ENCODE assay signal across 13 cellular contexts in genomic region chr7:2209961-2210323, GRCh38. TPM values are rescaled to one million over a fixed set of nuclear protein-coding genes. Genes with fewer than 3 reads are reported as not detected.
DNase-seq lines count a peak whose midpoint lies in the region; ATAC-seq and TF ChIP-seq lines count a peak whose summit lies in the region.
"Had no signal": no experiment of that assay in that cellular context is flagged by ENCODE, and none has a peak within 500 bp of the region (broad histone marks: within the 10 kb centered on the region; RNA-seq: fewer than 3 reads in every experiment).

No MANE protein-coding gene starts in this region.

- no peaks in the 10 kb centered on the region for H3K27me3 Mint-ChIP-seq in stimulated activated naive CD8-positive, alpha-beta T cell treated with anti-CD3 and anti-CD28 coated beads, Interleukin-15, Interleukin-2, amounts not matched to agents 100 ng/mL and 50 ng/mL, for 24 hours
- no peaks in the 10 kb centered on the region for H3K27me3 Mint-ChIP-seq in endodermal cell (ENCODE audit: insufficient read depth)
- no peaks in the 10 kb centered on the region for H3K27me3 Mint-ChIP-seq in activated naive CD4-positive, alpha-beta T cell treated with anti-CD3 and anti-CD28 coated beads for 36 hours (ENCODE audit: low read depth)
- H3K27me3 Mint-ChIP-seq: CD4-positive, alpha-beta memory T cell; natural killer cell treated with Interleukin-12 subunit alpha and Interleukin-12 subunit beta and Interleukin-15 and Interleukin-18, amount 100 ng/mL, for 72 hours had no signal

- no peak overlapping the region for H3K4me3 Mint-ChIP-seq in stimulated activated naive CD8-positive, alpha-beta T cell treated with anti-CD3 and anti-CD28 coated beads, Interleukin-15, Interleukin-2, amounts not matched to agents 100 ng/mL and 50 ng/mL, for 24 hours
- H3K4me3 Mint-ChIP-seq in endodermal cell: no peak overlapping the region
- no peak overlapping the region for H3K4me3 Mint-ChIP-seq in activated naive CD4-positive, alpha-beta T cell treated with anti-CD3 and anti-CD28 coated beads for 36 hours
- H3K4me3 Mint-ChIP-seq: CD4-positive, alpha-beta memory T cell; mesothelial cell of epicardium; natural killer cell treated with Interleukin-12 subunit alpha and Interleukin-12 subunit beta and Interleukin-15 and Interleukin-18, amount 100 ng/mL, for 72 hours had no signal

- intact Hi-C loops in activated naive CD4-positive, alpha-beta T cell treated with anti-CD3 and anti-CD28 coated beads for 36 hours (cut with micrococcal nuclease): no loop called here

- H3K9me3 ChIP-seq in endodermal cell (ENCODE audit: control insufficient read depth, low read length): no peaks in the 10 kb centered on the region
- H3K9me3 ChIP-seq: ascending aorta, gastroesophageal sphincter had no signal

- H3K27me3 ChIP-seq in endodermal cell (ENCODE audit: control insufficient read depth, insufficient read depth, low read length, poor library complexity, severe bottlenecking): no peaks in the 10 kb centered on the region
- H3K27me3 ChIP-seq: ascending aorta, gastroesophageal sphincter had no signal

- no peaks in the 10 kb centered on the region for H3K4me1 ChIP-seq in endodermal cell (ENCODE audit: control insufficient read depth, insufficient read depth, low read length)

- H3K36me3 ChIP-seq in endodermal cell (ENCODE audit: control insufficient read depth, insufficient read depth, low read length): peaks cover 53% of the 10 kb centered on the region

- H3K4me1 Mint-ChIP-seq in stimulated activated naive CD8-positive, alpha-beta T cell treated with anti-CD3 and anti-CD28 coated beads, Interleukin-15, Interleukin-2, amounts not matched to agents 100 ng/mL and 50 ng/mL, for 24 hours (ENCODE audit: low read depth): peaks cover 8% of the 10 kb centered on the region
- no peaks in the 10 kb centered on the region for H3K4me1 Mint-ChIP-seq in endodermal cell
- H3K4me1 Mint-ChIP-seq in activated naive CD4-positive, alpha-beta T cell treated with anti-CD3 and anti-CD28 coated beads for 36 hours (ENCODE audit: low read depth): no peaks in the 10 kb centered on the region

- H3K9ac ChIP-seq in endodermal cell (ENCODE audit: extremely low read depth, low read length, poor library complexity, severe bottlenecking): no peak overlapping the region

- CTCF ChIA-PET in activated naive CD4-positive, alpha-beta T cell treated with anti-CD3 and anti-CD28 coated beads for 36 hours (lab: Charles Lee): no interaction called here

- ATAC-seq in stimulated activated naive CD8-positive, alpha-beta T cell treated with anti-CD3 and anti-CD28 coated beads, Interleukin-15, Interleukin-2, amounts not matched to agents 100 U/mL and 50 U/mL, for 24 hours: no peak
- ATAC-seq in HG02885 (IDR thresholded peaks at IDR 0.05; ENCODE audit: poor library complexity, unreplicated experiment): peak; percentile 21

- WGBS in endodermal cell (ENCODE audit: insufficient coverage in 1 of 2, insufficient read length in 1 of 2), 2 experiments: 92 to 98% methylated on average over 7 to 8 of the region's 8 CpGs

- H3K27ac ChIP-seq in endodermal cell (ENCODE audit: low read depth, low read length): no peak overlapping the region
- H3K27ac ChIP-seq: ascending aorta, gastroesophageal sphincter had no signal

- no peak overlapping the region for H3K4me3 ChIP-seq in endodermal cell (ENCODE audit: low read length)
- H3K4me3 ChIP-seq: ascending aorta, gastroesophageal sphincter had no signal

- no peaks in the 10 kb centered on the region for H3K9me3 Mint-ChIP-seq in stimulated activated naive CD8-positive, alpha-beta T cell treated with anti-CD3 and anti-CD28 coated beads, Interleukin-15, Interleukin-2, amounts not matched to agents 100 ng/mL and 50 ng/mL, for 24 hours
- no peaks in the 10 kb centered on the region for H3K9me3 Mint-ChIP-seq in endodermal cell
- no peaks in the 10 kb centered on the region for H3K9me3 Mint-ChIP-seq in activated naive CD4-positive, alpha-beta T cell treated with anti-CD3 and anti-CD28 coated beads for 36 hours
- H3K9me3 Mint-ChIP-seq: CD4-positive, alpha-beta memory T cell; mesothelial cell of epicardium; natural killer cell treated with Interleukin-12 subunit alpha and Interleukin-12 subunit beta and Interleukin-15 and Interleukin-18, amount 100 ng/mL, for 72 hours had no signal

- peak overlapping the region; percentile 45 for H3K27ac Mint-ChIP-seq in stimulated activated naive CD8-positive, alpha-beta T cell treated with anti-CD3 and anti-CD28 coated beads, Interleukin-15, Interleukin-2, amounts not matched to agents 100 ng/mL and 50 ng/mL, for 24 hours
- H3K27ac Mint-ChIP-seq in endodermal cell: peak overlapping the region; percentile 64
- no peak overlapping the region for H3K27ac Mint-ChIP-seq in activated naive CD4-positive, alpha-beta T cell treated with anti-CD3 and anti-CD28 coated beads for 36 hours
- H3K27ac Mint-ChIP-seq: CD4-positive, alpha-beta memory T cell; mesothelial cell of epicardium; natural killer cell treated with Interleukin-12 subunit alpha and Interleukin-12 subunit beta and Interleukin-15 and Interleukin-18, amount 100 ng/mL, for 72 hours had no signal

- no peak for TF ChIP-seq CTCF in endodermal cell (conservative IDR thresholded peaks at IDR 0.05)

- peaks cover 58% of the 10 kb centered on the region for H3K36me3 Mint-ChIP-seq in stimulated activated naive CD8-positive, alpha-beta T cell treated with anti-CD3 and anti-CD28 coated beads, Interleukin-15, Interleukin-2, amounts not matched to agents 100 ng/mL and 50 ng/mL, for 24 hours (ENCODE audit: low read depth)
- H3K36me3 Mint-ChIP-seq in endodermal cell (ENCODE audit: low read depth): peaks cover 76% of the 10 kb centered on the region
- H3K36me3 Mint-ChIP-seq in activated naive CD4-positive, alpha-beta T cell treated with anti-CD3 and anti-CD28 coated beads for 36 hours (ENCODE audit: low read depth): peaks cover 28% of the 10 kb centered on the region

- no peak for DNase-seq in stimulated activated naive CD8-positive, alpha-beta T cell treated with anti-CD3 and anti-CD28 coated beads, Interleukin-15, Interleukin-2, amounts not matched to agents 100 U/mL and 50 U/mL, for 24 hours
- DNase-seq in endodermal cell (no peak), NOMO-1 treated with DMSO at 0.1 percent for 48 hours (lab: John Stamatoyannopoulos, UW; ENCODE audit: unreplicated experiment) (no peak)
- DNase-seq in activated naive CD4-positive, alpha-beta T cell (lab: John Stamatoyannopoulos, UW): no peak
- DNase-seq in stimulated activated CD4-positive, alpha-beta T cell treated with anti-CD3 and anti-CD28 coated beads, Interleukin-12 subunit alpha, Interleukin-12 subunit beta, amount 100 ng/mL, for 4 hours: no peak
- no peak for DNase-seq in activated naive CD4-positive, alpha-beta T cell treated with anti-CD3 and anti-CD28 coated beads for 36 hours

RNA-seq across cellular contexts. Expression of gene MAD1L1, which starts 22.8 kb away (rescaled TPM):
- total RNA-seq in endodermal cell: 10 to 100 TPM; 59.1 to 61.4 TPM
- 33.1 TPM for polyA plus RNA-seq in endodermal cell (2013, experiment 1 of 2)
- 29.4 TPM for polyA plus RNA-seq in endodermal cell (2013, experiment 2 of 2)
- total RNA-seq in activated naive CD4-positive, alpha-beta T cell treated with anti-CD3 and anti-CD28 coated beads for 36 hours: 10 to 100 TPM; 37.5 to 40.2 TPM

RNA-seq across cellular contexts. Expression of gene MRM2, which starts 32.1 kb away (rescaled TPM):
- total RNA-seq in endodermal cell: 10 to 100 TPM; 38.9 TPM
- polyA plus RNA-seq in endodermal cell (2013, experiment 1 of 2): 33.3 TPM
- 31.5 TPM for polyA plus RNA-seq in endodermal cell (2013, experiment 2 of 2)
- total RNA-seq in activated naive CD4-positive, alpha-beta T cell treated with anti-CD3 and anti-CD28 coated beads for 36 hours: 10 to 100 TPM; 21.0 to 24.0 TPM

RNA-seq across cellular contexts. Expression of gene NUDT1, which starts 32.1 kb away (rescaled TPM):
- total RNA-seq in endodermal cell: 10 to 100 TPM; 56.0 to 84.7 TPM
- polyA plus RNA-seq in endodermal cell (2013, experiment 1 of 2): 64.0 TPM
- 61.0 TPM for polyA plus RNA-seq in endodermal cell (2013, experiment 2 of 2)
- total RNA-seq in activated naive CD4-positive, alpha-beta T cell treated with anti-CD3 and anti-CD28 coated beads for 36 hours: 100 to 1,000 TPM; 115 to 118 TPM
